ENCODE assay signal across 2 cellular contexts in genomic region chr4:12879500-12879899, GRCh38.
TF ChIP-seq lines count a peak whose summit lies in the region.

No MANE protein-coding gene starts in this region.

TF ChIP-seq in K562, 482 proteins besides CTCF, POLR2A, EP300 and RAD21:
- TF ChIP-seq TFE3 (CRISPR knock-in tag; IDR thresholded peaks at IDR 0.05) (0 out of 2 replicates have a peak, but pooled peaks have one; percentile 4), NCOA2 (IDR thresholded peaks at IDR 0.05; ENCODE audit: partially characterized antibody in 2 of 2) (no peak)

TF ChIP-seq in neural cell, 6 proteins besides CTCF, POLR2A, EP300 and RAD21 (continued from another document):
- TF ChIP-seq REST (IDR thresholded peaks at IDR 0.05; ENCODE audit: borderline replicate concordance) (peak; percentile 68), MXI1 (conservative IDR thresholded peaks at IDR 0.05; ENCODE audit: poor library complexity, severe bottlenecking) (peak; percentile 24), POLR2AphosphoS5 (IDR thresholded peaks at IDR 0.05) (peak; percentile 92), EZH2 (IDR thresholded peaks at IDR 0.05; ENCODE audit: borderline replicate concordance, insufficient read depth, low read length, poor library complexity, severe bottlenecking) (no peak), TAF1 (IDR thresholded peaks at IDR 0.05; ENCODE audit: low read depth) (no peak)
